ENCODE assay signal across 22 cellular contexts in genomic region chr5:135998889-135999288, GRCh38. TPM values are rescaled to one million over a fixed set of nuclear protein-coding genes. Genes with fewer than 3 reads are reported as not detected.
A peak's percentile ranks its signal among the peaks of the same experiment; 100 is the strongest.
DNase-seq lines count a peak whose midpoint lies in the region; ATAC-seq, FAIRE-seq and TF ChIP-seq lines count a peak whose summit lies in the region.
"Had no signal": no experiment of that assay in that cellular context is flagged by ENCODE, and none has a peak within 500 bp of the region (broad histone marks: within the 10 kb centered on the region; RNA-seq: fewer than 3 reads in every experiment).

No MANE protein-coding gene starts in this region.

- H3K4me2 ChIP-seq in astrocyte (ENCODE audit: low read length): peak overlapping the region; percentile 44

- H3K4me3 Mint-ChIP-seq in astrocyte (ENCODE audit: unreplicated experiment) (peak overlapping the region; percentile 3), nephron progenitor cell (no peak overlapping the region)
- H3K4me3 Mint-ChIP-seq: CD4-positive, CD25-positive, alpha-beta regulatory T cell had no signal

- CTCF ChIA-PET in HEK293 (lab: Yijun Ruan, JAX): interaction anchor here (1.0 kb wide), 1 partner anchor 59 kb away, joined by 3 read pairs; no protein-coding TSS in a partner anchor

- TF ChIP-seq CTCF in HEK293 (tag by site-specific recombination; IDR thresholded peaks at IDR 0.05): no peak
- TF ChIP-seq CTCF in astrocyte (IDR thresholded peaks at IDR 0.05; ENCODE audit: insufficient read depth, low read depth, low read length): no peak
- TF ChIP-seq CTCF in nephron progenitor cell (IDR thresholded peaks at IDR 0.05): no peak

- ATAC-seq in HG03135 (IDR thresholded peaks at IDR 0.05; ENCODE audit: unreplicated experiment) (no peak), HG03196 (IDR thresholded peaks at IDR 0.05; ENCODE audit: unreplicated experiment) (no peak)

- no peaks in the 10 kb centered on the region for H3K27me3 Mint-ChIP-seq in astrocyte (ENCODE audit: low read depth, unreplicated experiment)
- peaks cover 3% of the 10 kb centered on the region for H3K27me3 Mint-ChIP-seq in nephron progenitor cell (ENCODE audit: low read depth, poor library complexity)

- FAIRE-seq in astrocyte (lab: Jason Lieb, UNC): no peak
- FAIRE-seq: GM12892 had no signal

- DNase-seq in astrocyte (ENCODE audit: low read depth) (no peak), nephron progenitor cell (no peak), glomerular visceral epithelial cell (ENCODE audit: extremely low spot score) (no peak), MV-4-11 (lab: John Stamatoyannopoulos, UW) (no peak)
- DNase-seq: Caco-2; CD4-positive, CD25-positive, alpha-beta regulatory T cell; DMS153; H7; Karpas-422; NCI-H1105; NCI-H187 treated with DMSO at 0.1 percent for 48 hours; NCI-H446; NCI-H69; NK-92 treated with Interleukin-12 subunit alpha and Interleukin-12 subunit beta, amount 100 ng/mL, for 24 hours had no signal

- H4K20me1 ChIP-seq in astrocyte (ENCODE audit: insufficient read depth, low read length): no peaks in the 10 kb centered on the region

- POLR2A ChIA-PET in HEK293 (lab: Yijun Ruan, JAX): no interaction called here

- peak overlapping the region; percentile 64 for H3K9ac ChIP-seq in astrocyte (ENCODE audit: low read length)

- H3K36me3 ChIP-seq in ACC112 (ENCODE audit: insufficient read depth, low read length) (no peaks in the 10 kb centered on the region), HEK293 (ENCODE audit: control insufficient read depth in 2 of 2, insufficient read depth in 1 of 2, low read length in 2 of 2) (no peaks in the 10 kb centered on the region), astrocyte (ENCODE audit: insufficient read depth, low read length) (no peaks in the 10 kb centered on the region)
- H3K36me3 ChIP-seq: MG63 had no signal

- H3K27me3 ChIP-seq in ACC112 (ENCODE audit: insufficient read depth, low read length) (no peaks in the 10 kb centered on the region), astrocyte (ENCODE audit: insufficient read depth, low read length) (no peaks in the 10 kb centered on the region)
- H3K27me3 ChIP-seq: MG63 had no signal

- H3K27ac Mint-ChIP-seq in astrocyte (ENCODE audit: unreplicated experiment): peak overlapping the region; percentile 93
- H3K27ac Mint-ChIP-seq in nephron progenitor cell: peak overlapping the region; percentile 76
- H3K27ac Mint-ChIP-seq: CD4-positive, CD25-positive, alpha-beta regulatory T cell had no signal

- H3K4me1 Mint-ChIP-seq in astrocyte (ENCODE audit: low read depth, unreplicated experiment) (peaks cover 52% of the 10 kb centered on the region), nephron progenitor cell (peaks cover 66% of the 10 kb centered on the region)
- H3K4me1 Mint-ChIP-seq: CD4-positive, CD25-positive, alpha-beta regulatory T cell had no signal

- H3K4me1 ChIP-seq in ACC112 (ENCODE audit: control insufficient read depth, insufficient read depth, low read length, unreplicated experiment) (peaks cover 54% of the 10 kb centered on the region), HEK293 (ENCODE audit: control insufficient read depth, insufficient read depth, low read length) (no peaks in the 10 kb centered on the region), astrocyte (ENCODE audit: insufficient read depth, low read length) (peaks cover 59% of the 10 kb centered on the region)
- H3K4me1 ChIP-seq: Caco-2 had no signal

- no peak overlapping the region for H2AFZ ChIP-seq in ACC112 (ENCODE audit: low read length, unreplicated experiment)
- no peak overlapping the region for H2AFZ ChIP-seq in astrocyte (ENCODE audit: low read depth, low read length)

- H3K4me3 ChIP-seq in ACC112 (ENCODE audit: low read depth, low read length): no peak overlapping the region
- no peak overlapping the region for H3K4me3 ChIP-seq in HEK293 (ENCODE audit: low read depth, low read length)
- no peak overlapping the region for H3K4me3 ChIP-seq in astrocyte (ENCODE audit: insufficient read depth, low read depth, low read length)
- H3K4me3 ChIP-seq: MG63 had no signal

- H3K9me3 Mint-ChIP-seq in astrocyte (ENCODE audit: unreplicated experiment) (no peaks in the 10 kb centered on the region), nephron progenitor cell (peaks cover 5% of the 10 kb centered on the region)

- H3K9me3 ChIP-seq in HEK293 (ENCODE audit: control insufficient read depth, insufficient read depth, low read depth, low read length) (no peaks in the 10 kb centered on the region), astrocyte (ENCODE audit: insufficient read depth, low read depth, low read length) (no peaks in the 10 kb centered on the region)
- H3K9me3 ChIP-seq: Caco-2 had no signal

- H3K36me3 Mint-ChIP-seq in astrocyte (ENCODE audit: low read depth, unreplicated experiment) (no peaks in the 10 kb centered on the region), nephron progenitor cell (ENCODE audit: low read depth) (no peaks in the 10 kb centered on the region)
- H3K36me3 Mint-ChIP-seq: CD4-positive, CD25-positive, alpha-beta regulatory T cell had no signal

- H3K79me2 ChIP-seq in ACC112 (ENCODE audit: control insufficient read depth, insufficient read depth, low read length, unreplicated experiment) (no peaks in the 10 kb centered on the region), astrocyte (ENCODE audit: insufficient read depth, low read length) (no peaks in the 10 kb centered on the region)

- H3K27ac ChIP-seq in ACC112 (ENCODE audit: low read depth, low read length) (peak overlapping the region; percentile 70), HEK293 (ENCODE audit: extremely low read depth, low read depth, low read length) (no peak overlapping the region), astrocyte (ENCODE audit: low read depth, low read length) (peak overlapping the region; percentile 97)

TF ChIP-seq in HEK293, 187 proteins besides CTCF, POLR2A, EP300 and RAD21:
- peak; percentile 75 for TF ChIP-seq ZIC2 (tag by site-specific recombination; IDR thresholded peaks at IDR 0.05)
- TF ChIP-seq ZBTB20 (tag by site-specific recombination; IDR thresholded peaks at IDR 0.05): peak; percentile 43; the same call in 1 of the 2 replicates
- TF ChIP-seq ZNF354C (tag by site-specific recombination; IDR thresholded peaks at IDR 0.05; ENCODE audit: borderline replicate concordance, low read depth): no peak
- TF ChIP-seq ZNF174 (tag by site-specific recombination; IDR thresholded peaks at IDR 0.05): no peak
- TF ChIP-seq ZNF426 (tag by site-specific recombination; IDR thresholded peaks at IDR 0.05): no peak

RNA-seq across cellular contexts. Expression of gene TGFBI, which starts 29.9 kb away (rescaled TPM):
- total RNA-seq in astrocyte: 1,145 and 1,862 TPM in 2 replicates
- total RNA-seq: OCI-LY7 had no signal

RNA-seq across cellular contexts. Expression of gene LECT2, which starts 44.1 kb away (rescaled TPM):
- total RNA-seq in astrocyte: not detected in 2 replicates
- total RNA-seq: A673; CD4-positive, CD25-positive, alpha-beta regulatory T cell; H7; OCI-LY7 had no signal
